ENCODE assay signal across 8 cellular contexts in the genomic region with DNA sequence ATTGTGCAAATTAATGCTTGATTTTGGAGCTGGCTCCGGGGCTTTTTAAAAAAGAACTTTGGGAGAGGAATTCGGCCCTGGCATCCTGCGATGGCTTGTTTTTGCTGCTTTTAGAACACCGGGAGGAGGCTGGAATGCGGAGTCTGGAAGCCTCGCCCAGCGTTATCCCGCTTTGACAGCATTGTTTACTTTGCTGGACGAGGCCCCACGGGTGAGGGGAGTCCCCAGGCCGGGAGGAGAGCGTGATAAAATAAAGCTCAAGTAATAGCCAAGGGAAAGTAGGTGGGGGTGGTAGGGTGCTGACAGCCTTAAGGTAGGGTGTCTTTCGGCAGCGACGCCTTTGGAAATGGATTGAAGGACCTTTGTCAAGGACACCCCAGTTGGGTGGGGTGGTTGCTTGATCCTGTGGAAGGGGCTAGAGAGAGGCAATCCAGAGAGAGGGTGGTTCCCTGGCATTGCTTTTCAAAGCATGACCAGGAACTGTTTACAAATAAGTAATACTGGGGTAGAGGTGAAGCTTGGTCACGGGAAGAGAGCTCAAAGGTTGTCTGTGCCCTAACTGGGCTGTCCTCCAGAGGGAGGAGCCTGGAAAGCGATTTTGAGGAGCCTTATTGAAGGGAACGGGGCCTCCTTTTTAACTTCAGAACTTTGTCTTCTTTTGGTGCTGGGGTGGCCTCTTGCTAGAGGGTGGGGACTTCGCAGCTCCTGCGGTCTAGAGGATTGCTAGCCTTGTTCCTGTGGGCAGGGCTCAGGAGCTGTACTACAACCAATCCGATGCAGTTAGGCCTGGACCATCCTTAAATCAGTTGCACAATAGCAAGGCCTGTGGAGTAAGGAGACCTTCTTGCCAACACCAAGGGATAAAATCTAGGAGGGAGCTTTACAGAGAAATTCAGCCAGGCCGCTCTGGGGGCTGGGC. TPM values are rescaled to one million over a fixed set of nuclear protein-coding genes. Genes with fewer than 3 reads are reported as not detected.
DNase-seq lines count a peak whose midpoint lies in the region; ATAC-seq and TF ChIP-seq lines count a peak whose summit lies in the region.

No MANE protein-coding gene starts in this region.

- H3K27me3 Mint-ChIP-seq in CD8-positive, alpha-beta T cell (ENCODE audit: low read depth), result no peaks in the 10 kb centered on the region
- no peaks in the 10 kb centered on the region for H3K27me3 Mint-ChIP-seq in neural crest cell (ENCODE audit: low read depth)

- CTCF ChIA-PET in CD8-positive, alpha-beta T cell (lab: Charles Lee), result interaction anchor here (0.9 to 1.4 kb wide), 5 partner anchors 20 to 184 kb away, joined by 3 to 6 read pairs (median 3); no protein-coding TSS in a partner anchor

- POLR2A ChIA-PET in CD8-positive, alpha-beta T cell (lab: Charles Lee), result interaction anchor here (0.8 to 2.8 kb wide), 16 partner anchors 9 to 259 kb away, joined by 3 to 13 read pairs (median 5); partner anchors contain the start of genes PALD1, PPA1, SAR1A and TYSND1

- H3K27ac ChIP-seq in CD8-positive, alpha-beta T cell (ENCODE audit: low read depth, low read length), result peak overlapping the region; percentile 76
- peak overlapping the region; percentile 35 for H3K27ac ChIP-seq in foreskin keratinocyte

- H3K4me1 ChIP-seq in CD8-positive, alpha-beta T cell (ENCODE audit: insufficient read depth, low read length), result peaks cover 25% of the 10 kb centered on the region
- H3K4me1 ChIP-seq in foreskin keratinocyte, result peaks cover 14% of the 10 kb centered on the region

- intact Hi-C loops in CD8-positive, alpha-beta T cell (cut with DNase I, micrococcal nuclease), result loop anchor here (1.0 to 10.0 kb wide), 14 partner anchors 21 to 1090 kb away; partner anchors contain the start of genes SAR1A (in 2 of the 2), TYSND1 (in 2 of the 2), LRRC20 (in 1 of the 2) and PPA1 (in 1 of the 2)

- H3K36me3 ChIP-seq in CD8-positive, alpha-beta T cell (ENCODE audit: insufficient read depth, low read length), result no peaks in the 10 kb centered on the region

- peaks cover 52% of the 10 kb centered on the region for H3K4me1 Mint-ChIP-seq in CD8-positive, alpha-beta T cell (ENCODE audit: low read depth)
- H3K4me1 Mint-ChIP-seq in neural crest cell, result peaks cover 45% of the 10 kb centered on the region

- no peaks in the 10 kb centered on the region for H3K9me3 ChIP-seq in CD8-positive, alpha-beta T cell (ENCODE audit: low read length)

- H3K9me3 Mint-ChIP-seq in CD8-positive, alpha-beta T cell, result no peaks in the 10 kb centered on the region
- H3K9me3 Mint-ChIP-seq in neural crest cell, result no peaks in the 10 kb centered on the region

- H3K4me3 Mint-ChIP-seq in CD8-positive, alpha-beta T cell, result peak overlapping the region; percentile 97
- H3K4me3 Mint-ChIP-seq in neural crest cell, result peak overlapping the region; percentile 95

- no peak for ATAC-seq in CD8-positive, alpha-beta T cell
- ATAC-seq in GM21786 (IDR thresholded peaks at IDR 0.05; ENCODE audit: unreplicated experiment) (peak; percentile 43), foreskin keratinocyte (peak; percentile 53)

- H3K4me3 ChIP-seq in CD8-positive, alpha-beta T cell (ENCODE audit: low read depth, low read length), result peak overlapping the region; percentile 63

- H3K27ac Mint-ChIP-seq in CD8-positive, alpha-beta T cell, result peak overlapping the region; percentile 93
- peak overlapping the region; percentile 93 for H3K27ac Mint-ChIP-seq in neural crest cell (ENCODE audit: unreplicated experiment)

- peak in 4 of 7 experiments; percentile 13 to 54 (median 26) for DNase-seq in CD8-positive, alpha-beta T cell
- DNase-seq in NOMO-1 (lab: John Stamatoyannopoulos, UW; ENCODE audit: unreplicated experiment in 2 of 2), result peak; percentile 88 to 95
- DNase-seq in activated effector memory CD4-positive, alpha-beta T cell treated with anti-CD3 and anti-CD28 coated beads, Interleukin-2, amount 50 U/mL, for 16 hours, result peak; percentile 68
- peak; percentile 64 to 80 for DNase-seq in foreskin keratinocyte
- DNase-seq in neural crest cell (ENCODE audit: low read depth, low spot score), result peak; percentile 9
- no peak for DNase-seq in SHP77 treated with DMSO at 0.1 percent for 48 hours (lab: John Stamatoyannopoulos, UW)
- no peak for DNase-seq in SHP77 (lab: John Stamatoyannopoulos, UW)

- TF ChIP-seq CTCF in CD8-positive, alpha-beta T cell (IDR thresholded peaks at IDR 0.05), result no peak
- TF ChIP-seq CTCF in foreskin keratinocyte (conservative IDR thresholded peaks at IDR 0.05) (no peak), neural crest cell (conservative IDR thresholded peaks at IDR 0.05) (no peak)

- H3K27me3 ChIP-seq in CD8-positive, alpha-beta T cell (ENCODE audit: insufficient read depth, low read length), result no peaks in the 10 kb centered on the region
- no peaks in the 10 kb centered on the region for H3K27me3 ChIP-seq in foreskin keratinocyte

- peaks cover 29% of the 10 kb centered on the region for H3K36me3 Mint-ChIP-seq in CD8-positive, alpha-beta T cell
- peaks cover 27% of the 10 kb centered on the region for H3K36me3 Mint-ChIP-seq in neural crest cell (ENCODE audit: low read depth)

RNA-seq across cellular contexts. Expression of gene EIF4EBP2, which starts 1.2 kb away (rescaled TPM):
- 10 to 100 TPM; 22.4 TPM for total RNA-seq in CD8-positive, alpha-beta T cell
- total RNA-seq in foreskin keratinocyte (23.4 and 27.5 TPM in 2 replicates), neural crest cell (155 and 163 TPM in 2 replicates)
- 7.2 and 10.0 TPM in 2 replicates for polyA plus RNA-seq in foreskin keratinocyte

RNA-seq across cellular contexts. Expression of gene LRRC20, which starts 22.7 kb away (rescaled TPM):
- total RNA-seq in CD8-positive, alpha-beta T cell, result 1 to 10 TPM in 1 of 2 experiments, under 1 TPM in 1; 0.81 to 1.1 TPM
- total RNA-seq in foreskin keratinocyte (8.5 and 12.7 TPM in 2 replicates), neural crest cell (24.9 and 25.8 TPM in 2 replicates)
- polyA plus RNA-seq in foreskin keratinocyte, result 7.9 and 10.5 TPM in 2 replicates

RNA-seq across cellular contexts. Expression of gene NODAL, which starts 36.3 kb away (rescaled TPM):
- not detected for total RNA-seq in CD8-positive, alpha-beta T cell
- total RNA-seq in foreskin keratinocyte (0.14 TPM in 2 replicates), neural crest cell (not detected in 2 replicates)
- 0.12 and 0.29 TPM in 2 replicates for polyA plus RNA-seq in foreskin keratinocyte

Comparison
In these comparisons a context has a peak if more than half of its experiments do, and no peak if none do; other contexts are left out.
1. DNase-seq: peak in CD8-positive, alpha-beta T cell (4 of 7), NOMO-1 (2 of 2), activated effector memory CD4-positive, alpha-beta T cell treated with anti-CD3 and anti-CD28 coated beads, Interleukin-2, amount 50 U/mL, for 16 hours (single experiment), foreskin keratinocyte (2 of 2) and neural crest cell (single experiment); none in SHP77 treated with DMSO at 0.1 percent for 48 hours (single experiment) and SHP77 (0 of 2).